In genomic region chr11:118610220-118610772, GRCh38 we compare ENCODE assay signal across 7 cellular contexts. TPM values are rescaled to one million over a fixed set of nuclear protein-coding genes. Genes with fewer than 3 reads are reported as not detected.
DNase-seq lines count a peak whose midpoint lies in the region; ATAC-seq lines count a peak whose summit lies in the region.

No MANE protein-coding gene starts in this region.

- peaks cover 27% of the 10 kb centered on the region for H3K27me3 Mint-ChIP-seq in activated naive CD8-positive, alpha-beta T cell treated with anti-CD3 and anti-CD28 coated beads, Interleukin-2, amount 10 ng/mL, durations not matched to agents 7 days and 5 days
- peaks cover 33% of the 10 kb centered on the region for H3K27me3 Mint-ChIP-seq in stimulated activated memory B cell treated with anti-CD40 and anti-IgM and Interleukin-4, amounts not matched to agents 10 μg/mL and 1 μg/mL and 100 μg/mL, for 72 hours

- no peaks in the 10 kb centered on the region for H3K9me3 Mint-ChIP-seq in activated naive CD8-positive, alpha-beta T cell treated with anti-CD3 and anti-CD28 coated beads, Interleukin-2, amount 10 ng/mL, durations not matched to agents 7 days and 5 days
- no peaks in the 10 kb centered on the region for H3K9me3 Mint-ChIP-seq in stimulated activated memory B cell treated with anti-CD40 and anti-IgM and Interleukin-4, amounts not matched to agents 10 μg/mL and 1 μg/mL and 100 μg/mL, for 72 hours

- H3K9me3 ChIP-seq in HUES48 (ENCODE audit: control insufficient read depth, insufficient read depth, low read length), result no peaks in the 10 kb centered on the region
- no peaks in the 10 kb centered on the region for H3K9me3 ChIP-seq in iPS-18c (ENCODE audit: control insufficient read depth, insufficient read depth, low read length)

- peak overlapping the region; percentile 84 for H3K4me3 Mint-ChIP-seq in activated naive CD8-positive, alpha-beta T cell treated with anti-CD3 and anti-CD28 coated beads, Interleukin-2, amount 10 ng/mL, durations not matched to agents 7 days and 5 days
- H3K4me3 Mint-ChIP-seq in stimulated activated memory B cell treated with anti-CD40 and anti-IgM and Interleukin-4, amounts not matched to agents 10 μg/mL and 1 μg/mL and 100 μg/mL, for 72 hours, result peak overlapping the region; percentile 71

- H3K4me1 Mint-ChIP-seq in activated naive CD8-positive, alpha-beta T cell treated with anti-CD3 and anti-CD28 coated beads, Interleukin-2, amount 10 ng/mL, durations not matched to agents 7 days and 5 days, result peaks cover 24% of the 10 kb centered on the region
- peaks cover 35% of the 10 kb centered on the region for H3K4me1 Mint-ChIP-seq in stimulated activated memory B cell treated with anti-CD40 and anti-IgM and Interleukin-4, amounts not matched to agents 10 μg/mL and 1 μg/mL and 100 μg/mL, for 72 hours

- H3K4me3 ChIP-seq in HUES48 (ENCODE audit: low read depth, low read length) (peak overlapping the region; percentile 51), iPS-18c (ENCODE audit: insufficient read depth, low read depth, low read length) (peak overlapping the region; percentile 48)

- no peaks in the 10 kb centered on the region for H3K36me3 ChIP-seq in HUES48 (ENCODE audit: control insufficient read depth, insufficient read depth, low read length)

- H3K27me3 ChIP-seq in HUES48 (ENCODE audit: control insufficient read depth, insufficient read depth, low read length), result peaks cover 61% of the 10 kb centered on the region

- no peak overlapping the region for H3K9ac ChIP-seq in HUES48 (ENCODE audit: low read depth, low read length)

- peaks cover 38% of the 10 kb centered on the region for H3K4me1 ChIP-seq in HUES48 (ENCODE audit: control insufficient read depth, insufficient read depth, low read length)

- H3K27ac ChIP-seq in HUES48 (ENCODE audit: low read depth, low read length), result no peak overlapping the region

- H3K36me3 Mint-ChIP-seq in activated naive CD8-positive, alpha-beta T cell treated with anti-CD3 and anti-CD28 coated beads, Interleukin-2, amount 10 ng/mL, durations not matched to agents 7 days and 5 days, result peaks cover 1% of the 10 kb centered on the region
- peaks cover 2% of the 10 kb centered on the region for H3K36me3 Mint-ChIP-seq in stimulated activated memory B cell treated with anti-CD40 and anti-IgM and Interleukin-4, amounts not matched to agents 10 μg/mL and 1 μg/mL and 100 μg/mL, for 72 hours

- peak; percentile 55 for DNase-seq in activated naive CD8-positive, alpha-beta T cell treated with anti-CD3 and anti-CD28 coated beads, Interleukin-2, amount 10 ng/mL, durations not matched to agents 7 days and 5 days
- DNase-seq in NCI-H146 (lab: John Stamatoyannopoulos, UW) (no peak), medulla oblongata (ENCODE audit: extremely low spot score) (no peak)

- H3K27ac Mint-ChIP-seq in activated naive CD8-positive, alpha-beta T cell treated with anti-CD3 and anti-CD28 coated beads, Interleukin-2, amount 10 ng/mL, durations not matched to agents 7 days and 5 days, result peak overlapping the region; percentile 42
- H3K27ac Mint-ChIP-seq in stimulated activated memory B cell treated with anti-CD40 and anti-IgM and Interleukin-4, amounts not matched to agents 10 μg/mL and 1 μg/mL and 100 μg/mL, for 72 hours, result peak overlapping the region; percentile 73

- POLR2A ChIA-PET in activated naive CD8-positive, alpha-beta T cell treated with anti-CD3 and anti-CD28 coated beads, Interleukin-2, amount 10 ng/mL, durations not matched to agents 7 days and 5 days (lab: Charles Lee), result interaction anchor here (1.9 kb wide), 1 partner anchor 38 kb away, joined by 4 read pairs; the partner anchor contains the start of gene ARCN1

- ATAC-seq in activated naive CD8-positive, alpha-beta T cell treated with anti-CD3 and anti-CD28 coated beads, Interleukin-2, amount 10 ng/mL, durations not matched to agents 7 days and 5 days (ENCODE audit: low read depth), result no peak
- ATAC-seq in stimulated activated memory B cell treated with anti-CD40 and anti-IgM and Interleukin-4, amounts not matched to agents 10 μg/mL and 1 μg/mL and 100 μg/mL, for 72 hours, result no peak
- no peak for ATAC-seq in GM21447 (IDR thresholded peaks at IDR 0.05; ENCODE audit: unreplicated experiment)

RNA-seq across cellular contexts. Expression of gene PHLDB1, which starts 2.9 kb away (rescaled TPM):
- 1 to 10 TPM; 2.7 to 3.3 TPM for total RNA-seq in activated naive CD8-positive, alpha-beta T cell treated with anti-CD3 and anti-CD28 coated beads, Interleukin-2, amount 10 ng/mL, durations not matched to agents 7 days and 5 days

RNA-seq across cellular contexts. Expression of gene ARCN1, which starts 38.1 kb away (rescaled TPM):
- 100 to 1,000 TPM; 107 to 108 TPM for total RNA-seq in activated naive CD8-positive, alpha-beta T cell treated with anti-CD3 and anti-CD28 coated beads, Interleukin-2, amount 10 ng/mL, durations not matched to agents 7 days and 5 days

RNA-seq across cellular contexts. Expression of gene IFT46, which starts 44.6 kb away (rescaled TPM):
- 10 to 100 TPM; 12.1 to 14.3 TPM for total RNA-seq in activated naive CD8-positive, alpha-beta T cell treated with anti-CD3 and anti-CD28 coated beads, Interleukin-2, amount 10 ng/mL, durations not matched to agents 7 days and 5 days
